In genomic region chr16:51994597-51994996, GRCh38 we compare ENCODE assay signal across 9 cellular contexts.
A peak's percentile ranks its signal among the peaks of the same experiment; 100 is the strongest.
DNase-seq lines count a peak whose midpoint lies in the region; ATAC-seq and TF ChIP-seq lines count a peak whose summit lies in the region.
"Had no signal": no experiment of that assay in that cellular context is flagged by ENCODE, and none has a peak within 500 bp of the region (broad histone marks: within the 10 kb centered on the region; RNA-seq: fewer than 3 reads in every experiment).

No MANE protein-coding gene starts in this region.

- H3K79me2 ChIP-seq in hepatocyte (no peaks in the 10 kb centered on the region), osteoblast (ENCODE audit: insufficient read depth, low read length) (no peaks in the 10 kb centered on the region)

- 70% methylated on average over 8 of the region's 8 CpGs for WGBS in hepatocyte (ENCODE audit: low lambda C conversion rate, missing lambda C conversion rate)

- ATAC-seq in GM21381 (IDR thresholded peaks at IDR 0.05; ENCODE audit: unreplicated experiment) (no peak), GM18907 (IDR thresholded peaks at IDR 0.05; ENCODE audit: unreplicated experiment) (no peak)

- TF ChIP-seq CTCF in hepatocyte (IDR thresholded peaks at IDR 0.05; ENCODE audit: poor library complexity) (no peak), osteoblast (IDR thresholded peaks at IDR 0.05; ENCODE audit: extremely low read depth, low read depth, low read length) (no peak)

- DNase-seq in ACHN, result peak; percentile 87
- DNase-seq in M059J (ENCODE audit: low read depth), result peak; percentile 92
- peak; percentile 79 for DNase-seq in NCI-H748 treated with DMSO at 0.1 percent for 48 hours (lab: John Stamatoyannopoulos, UW)
- DNase-seq in hepatocyte (ENCODE audit: low spot score), result peak; percentile 57
- no peak for DNase-seq in SK-N-DZ (ENCODE audit: low spot score)
- no peak for DNase-seq in osteoblast (ENCODE audit: insufficient read length, low spot score, missing footprints)

- H2AFZ ChIP-seq in hepatocyte, result no peak overlapping the region
- H2AFZ ChIP-seq in osteoblast (ENCODE audit: low read length), result no peak overlapping the region

- no peaks in the 10 kb centered on the region for H3K9me2 ChIP-seq in hepatocyte (replicated peaks; ENCODE audit: insufficient read depth)

- H3K9me3 ChIP-seq in hepatocyte (ENCODE audit: low read depth) (no peaks in the 10 kb centered on the region), osteoblast (ENCODE audit: low read depth, low read length) (no peaks in the 10 kb centered on the region)
- H3K9me3 ChIP-seq: SJSA1 had no signal

- no peak overlapping the region for H3K27ac ChIP-seq in hepatocyte
- no peak overlapping the region for H3K27ac ChIP-seq in osteoblast (ENCODE audit: low read depth, low read length)
- H3K27ac ChIP-seq: SJSA1 had no signal

- H3K27me3 ChIP-seq in hepatocyte, result no peaks in the 10 kb centered on the region
- no peaks in the 10 kb centered on the region for H3K27me3 ChIP-seq in osteoblast (ENCODE audit: insufficient read depth, low read length)
- H3K27me3 ChIP-seq: SJSA1 had no signal

- H4K20me1 ChIP-seq in hepatocyte (ENCODE audit: insufficient read depth, poor library complexity, severe bottlenecking), result no peaks in the 10 kb centered on the region
- H4K20me1 ChIP-seq in osteoblast (ENCODE audit: insufficient read depth, low read length), result no peaks in the 10 kb centered on the region

- in situ Hi-C loops in ACHN (cut with HindIII; ENCODE audit: low pct_ligation_motif_present, low pct_unique_long_range_greater_than_20kb, low sequenced_read_pairs), result loop anchor here (25.0 kb wide), 1 partner anchor 182 kb away; no protein-coding TSS in a partner anchor

- H3K4me2 ChIP-seq in hepatocyte (no peak overlapping the region), osteoblast (ENCODE audit: insufficient read depth, low read length) (no peak overlapping the region)

- H3K4me3 ChIP-seq in hepatocyte (no peak overlapping the region), osteoblast (ENCODE audit: insufficient read depth, low read length) (no peak overlapping the region)
- H3K4me3 ChIP-seq: SJSA1 had no signal

- H3K4me1 ChIP-seq in hepatocyte (ENCODE audit: insufficient read depth) (no peaks in the 10 kb centered on the region), osteoblast (ENCODE audit: insufficient read depth, low read length) (no peaks in the 10 kb centered on the region)
- H3K4me1 ChIP-seq: SJSA1 had no signal

- H3K36me3 ChIP-seq in hepatocyte (replicated peaks; ENCODE audit: insufficient read depth, low read depth) (no peaks in the 10 kb centered on the region), osteoblast (ENCODE audit: insufficient read depth, low read length) (no peaks in the 10 kb centered on the region)
- H3K36me3 ChIP-seq: SJSA1 had no signal

Comparison
In these comparisons a context has a peak if more than half of its experiments do, and no peak if none do; other contexts are left out.
1. DNase-seq: peak in ACHN (single experiment), M059J (single experiment), NCI-H748 treated with DMSO at 0.1 percent for 48 hours (single experiment) and hepatocyte (single experiment); none in SK-N-DZ (single experiment) and osteoblast (single experiment).